24 cellular contexts compared by ENCODE assay signal in the genomic region with DNA sequence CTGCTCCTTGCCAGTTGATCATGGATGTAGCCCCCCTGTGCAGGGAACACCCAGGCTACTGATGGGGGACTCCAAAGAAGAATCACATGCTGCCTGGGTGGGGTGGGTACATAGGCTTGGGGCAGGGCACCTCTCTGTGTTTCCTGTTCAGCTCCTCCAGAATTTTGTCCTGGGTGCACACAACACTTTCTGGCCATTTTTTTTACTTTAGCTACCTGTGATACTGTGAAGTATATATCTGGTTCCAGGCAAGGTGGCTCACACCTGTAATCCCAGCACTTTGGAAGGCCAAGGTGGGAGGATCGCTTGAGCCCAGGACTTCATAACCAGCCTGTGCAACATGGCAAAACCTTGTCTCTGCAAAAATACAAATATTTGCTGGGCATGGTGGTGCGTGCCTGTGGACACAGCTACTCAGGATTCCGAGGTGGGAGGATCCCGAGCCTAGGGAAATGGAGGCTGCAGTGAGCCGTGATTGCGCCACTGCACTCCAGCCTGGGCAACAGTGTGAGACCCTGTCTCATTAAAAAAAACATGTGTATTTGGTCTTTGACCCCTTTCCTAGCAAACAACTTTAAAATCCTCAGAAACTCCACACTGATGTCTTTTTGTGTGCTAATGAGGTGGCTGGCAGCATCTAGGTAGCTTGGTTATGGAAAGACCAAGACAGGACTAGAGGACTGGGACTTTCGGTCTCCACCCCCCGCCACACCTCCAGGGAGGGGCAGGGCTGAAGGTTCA. TPM values are rescaled to one million over a fixed set of nuclear protein-coding genes. Genes with fewer than 3 reads are reported as not detected.
DNase-seq lines count a peak whose midpoint lies in the region; ATAC-seq and TF ChIP-seq lines count a peak whose summit lies in the region.
"Had no signal": no experiment of that assay in that cellular context is flagged by ENCODE, and none has a peak within 500 bp of the region (broad histone marks: within the 10 kb centered on the region; RNA-seq: fewer than 3 reads in every experiment).

No MANE protein-coding gene starts in this region.

- H2AFZ ChIP-seq in PC-3 (ENCODE audit: low read length) (0 out of 2 replicates have a peak overlapping the region, but pooled peaks have one; percentile 60), neuronal stem cell (ENCODE audit: low read length) (no peak overlapping the region)

- H3K27ac ChIP-seq in CD8-positive, alpha-beta T cell (ENCODE audit: low read depth, low read length) = no peak overlapping the region
- H3K27ac ChIP-seq in PC-3 (ENCODE audit: low read length) = peak overlapping the region; percentile 83
- H3K27ac ChIP-seq in endodermal cell (ENCODE audit: low read depth, low read length) = no peak overlapping the region
- no peak overlapping the region for H3K27ac ChIP-seq in neuronal stem cell (replicated peaks; ENCODE audit: low read length)
- H3K27ac ChIP-seq: SK-N-MC, suprapubic skin had no signal

- peaks cover 4% of the 10 kb centered on the region for H3K79me1 ChIP-seq in neuronal stem cell (ENCODE audit: low read depth, low read length)

- H3K36me3 Mint-ChIP-seq in CD8-positive, alpha-beta T cell = peaks cover 25% of the 10 kb centered on the region
- peaks cover 30% of the 10 kb centered on the region for H3K36me3 Mint-ChIP-seq in endodermal cell (ENCODE audit: low read depth)
- peaks cover 8% of the 10 kb centered on the region for H3K36me3 Mint-ChIP-seq in mesothelial cell of epicardium
- H3K36me3 Mint-ChIP-seq: IgD-negative memory B cell had no signal

- 94 to 95% methylated on average over 6 to 8 of the region's 8 CpGs for WGBS in endodermal cell (ENCODE audit: insufficient coverage in 1 of 2, insufficient read length in 1 of 2), 2 experiments
- WGBS in neuronal stem cell (ENCODE audit: extremely low coverage in 2 of 2, insufficient read length in 2 of 2, insufficient replicate concordance in 1 of 2), 2 donors = no CpG with 5 or more reads among the region's 8 CpGs

- H3K27me3 ChIP-seq in CD8-positive, alpha-beta T cell (ENCODE audit: insufficient read depth, low read length) = no peaks in the 10 kb centered on the region
- H3K27me3 ChIP-seq in PC-3 (ENCODE audit: low read length) (no peaks in the 10 kb centered on the region), endodermal cell (ENCODE audit: control insufficient read depth, insufficient read depth, low read length, poor library complexity, severe bottlenecking) (no peaks in the 10 kb centered on the region), neuronal stem cell (ENCODE audit: control insufficient read depth in 3 of 3, insufficient read depth in 3 of 3, low read depth in 1 of 3, low read length in 3 of 3) (no peaks in the 10 kb centered on the region)
- H3K27me3 ChIP-seq: suprapubic skin had no signal

- H3K9me3 Mint-ChIP-seq in CD8-positive, alpha-beta T cell = no peaks in the 10 kb centered on the region
- H3K9me3 Mint-ChIP-seq in endodermal cell (no peaks in the 10 kb centered on the region), mesothelial cell of epicardium (no peaks in the 10 kb centered on the region)
- H3K9me3 Mint-ChIP-seq: activated T-cell treated with anti-CD3 and anti-CD28 coated beads, Interleukin-2, amount 50 U/mL, for 24 hours; CD4-positive, alpha-beta memory T cell; IgD-negative memory B cell; neural crest cell; stimulated activated naive B cell treated with anti-CD40 and anti-IgM and Interleukin-4, amounts not matched to agents 10 μg/mL and 1 μg/mL and 100 μg/mL, for 72 hours; T-helper 1 cell treated with Interleukin-12 subunit alpha and Interleukin-12 subunit beta and Interleukin-4 antibody, amounts not matched to agents 30 μg/mL and 1 μg/mL, for 36 hours had no signal

- H3K4me1 ChIP-seq in CD8-positive, alpha-beta T cell (ENCODE audit: insufficient read depth, low read length) = peaks cover 19% of the 10 kb centered on the region
- H3K4me1 ChIP-seq in PC-3 (ENCODE audit: insufficient read depth, low read length) (peaks cover 51% of the 10 kb centered on the region), endodermal cell (ENCODE audit: control insufficient read depth, insufficient read depth, low read length) (peaks cover 10% of the 10 kb centered on the region), neuronal stem cell (ENCODE audit: control insufficient read depth in 2 of 2, insufficient read depth in 1 of 2, low read depth in 1 of 2, low read length in 2 of 2) (peaks cover 0 to 3% of the 10 kb centered on the region in 2 donors)

- ATAC-seq in CD8-positive, alpha-beta T cell = no peak
- ATAC-seq in PC-3 = peak; percentile 40
- no peak for ATAC-seq in HG03159 (IDR thresholded peaks at IDR 0.05; ENCODE audit: unreplicated experiment)
- ATAC-seq in HG02759 (IDR thresholded peaks at IDR 0.05; ENCODE audit: unreplicated experiment) = no peak
- ATAC-seq: sciatic nerve; stimulated activated naive B cell treated with anti-CD40 and anti-IgM and Interleukin-4, amounts not matched to agents 10 μg/mL and 1 μg/mL and 100 μg/mL, for 72 hours had no signal

- no peaks in the 10 kb centered on the region for H3K9me3 ChIP-seq in CD8-positive, alpha-beta T cell (ENCODE audit: low read length)
- H3K9me3 ChIP-seq in PC-3 (ENCODE audit: low read length) (no peaks in the 10 kb centered on the region), endodermal cell (ENCODE audit: control insufficient read depth, low read length) (no peaks in the 10 kb centered on the region), neuronal stem cell (replicated peaks in 1 of 2; ENCODE audit: control insufficient read depth in 2 of 2, insufficient read depth in 1 of 2, low read depth in 1 of 2, low read length in 2 of 2) (no peaks in the 10 kb centered on the region)
- H3K9me3 ChIP-seq: suprapubic skin had no signal

- H3K18ac ChIP-seq in neuronal stem cell (ENCODE audit: low read length) = no peak overlapping the region

- H3K27ac Mint-ChIP-seq in CD8-positive, alpha-beta T cell = peak overlapping the region; percentile 71
- peak overlapping the region; percentile 75 for H3K27ac Mint-ChIP-seq in endodermal cell
- no peak overlapping the region for H3K27ac Mint-ChIP-seq in mesothelial cell of epicardium
- H3K27ac Mint-ChIP-seq: stimulated activated naive B cell treated with anti-CD40 and anti-IgM and Interleukin-4, amounts not matched to agents 10 μg/mL and 1 μg/mL and 100 μg/mL, for 72 hours; T-helper 1 cell treated with Interleukin-12 subunit alpha and Interleukin-12 subunit beta and Interleukin-4 antibody, amounts not matched to agents 30 μg/mL and 1 μg/mL, for 36 hours had no signal

- POLR2A ChIA-PET in CD8-positive, alpha-beta T cell (lab: Charles Lee) = interaction anchor here (0.6 to 1.5 kb wide), 3 partner anchors 16 to 72 kb away, joined by 3 to 4 read pairs (median 3); a partner anchor contains a TSS
- POLR2A ChIA-PET in PC-3 (lab: Charles Lee; ENCODE audit: unreplicated experiment) = interaction anchor here (1.0 kb wide), 1 partner anchor 15 kb away, joined by 4 read pairs; a partner anchor contains a TSS

- no peak overlapping the region for H2BK120ac ChIP-seq in neuronal stem cell (ENCODE audit: low read depth, low read length)

- no peak overlapping the region for H3K4ac ChIP-seq in neuronal stem cell (ENCODE audit: low read length)

- H3K23ac ChIP-seq in neuronal stem cell (ENCODE audit: low read depth, low read length, poor library complexity) = no peak overlapping the region

- no peak overlapping the region for H4K8ac ChIP-seq in neuronal stem cell (ENCODE audit: low read depth, low read length)

- no peak overlapping the region for H2AK5ac ChIP-seq in neuronal stem cell (ENCODE audit: low read depth, low read length)

- H3K4me2 ChIP-seq in PC-3 (ENCODE audit: low read length) (peak overlapping the region; percentile 75), neuronal stem cell (ENCODE audit: insufficient read depth, low read length, poor library complexity, severe bottlenecking) (peak overlapping the region; percentile 18)

- no peak overlapping the region for H3K4me3 Mint-ChIP-seq in CD8-positive, alpha-beta T cell
- H3K4me3 Mint-ChIP-seq in endodermal cell = no peak overlapping the region
- H3K4me3 Mint-ChIP-seq in mesothelial cell of epicardium = no peak overlapping the region
- H3K4me3 Mint-ChIP-seq: activated T-cell treated with anti-CD3 and anti-CD28 coated beads, Interleukin-2, amount 50 U/mL, for 24 hours; CD4-positive, alpha-beta memory T cell; neural crest cell; stimulated activated naive B cell treated with anti-CD40 and anti-IgM and Interleukin-4, amounts not matched to agents 10 μg/mL and 1 μg/mL and 100 μg/mL, for 72 hours; T-helper 1 cell treated with Interleukin-12 subunit alpha and Interleukin-12 subunit beta and Interleukin-4 antibody, amounts not matched to agents 30 μg/mL and 1 μg/mL, for 36 hours had no signal

- H4K20me1 ChIP-seq in PC-3 (ENCODE audit: low read length) = no peaks in the 10 kb centered on the region

- BruUV-seq in PC-3 (replicated peaks; lab: Mats Ljungman, UMichigan) = TSS peak; percentile 5

- TF ChIP-seq CTCF in CD8-positive, alpha-beta T cell (IDR thresholded peaks at IDR 0.05) = no peak
- TF ChIP-seq CTCF in PC-3 (conservative IDR thresholded peaks at IDR 0.05; ENCODE audit: low read depth, low read length) (no peak), endodermal cell (conservative IDR thresholded peaks at IDR 0.05) (no peak), mesothelial cell of epicardium (IDR thresholded peaks at IDR 0.05; ENCODE audit: unreplicated experiment) (no peak)

- CTCF ChIA-PET in CD8-positive, alpha-beta T cell (lab: Charles Lee) = interaction anchor here (0.9 kb wide), 1 partner anchor 15 kb away, joined by 3 read pairs; no protein-coding TSS in a partner anchor
- CTCF ChIA-PET in PC-3 (lab: Charles Lee) = interaction anchor here (0.6 kb wide), 1 partner anchor 52 kb away, joined by 4 read pairs; no protein-coding TSS in a partner anchor

- no peaks in the 10 kb centered on the region for H3K9me2 ChIP-seq in PC-3 (replicated peaks; ENCODE audit: low read length)

- no peak overlapping the region for H4K91ac ChIP-seq in neuronal stem cell (ENCODE audit: low read depth, low read length, poor library complexity)

- no peak for DNase-seq in CD8-positive, alpha-beta T cell
- DNase-seq in PC-3 (peak; percentile 72), endodermal cell (no peak), neuronal stem cell (ENCODE audit: low spot score) (no peak), mesothelial cell of epicardium (ENCODE audit: low spot score in 2 of 2, unreplicated experiment in 2 of 2) (no peak)
- DNase-seq: activated gamma-delta T cell treated with Interleukin-2 at 50 U/mL for 16 hours; activated T-cell treated with anti-CD3 and anti-CD28 coated beads, Interleukin-2, amount 50 U/mL, for 24 hours; CD4-positive, alpha-beta memory T cell; DMS 273 treated with DMSO at 0.1 percent for 48 hours; head of caudate nucleus; NCI-H1092 treated with DMSO at 0.1 percent for 48 hours; NCI-H2029 treated with DMSO at 0.1 percent for 48 hours; RPMI8226; stimulated activated CD4-positive, alpha-beta T cell treated with anti-CD3 and anti-CD28 coated beads, Interleukin-4, amount 100 ng/mL, for 4 hours; stimulated activated naive B cell treated with anti-CD40 and anti-IgM and Interleukin-4, amounts not matched to agents 10 μg/mL and 1 μg/mL and 100 μg/mL, for 72 hours had no signal

- no peaks in the 10 kb centered on the region for H3K27me3 Mint-ChIP-seq in CD8-positive, alpha-beta T cell (ENCODE audit: low read depth)
- H3K27me3 Mint-ChIP-seq in endodermal cell (ENCODE audit: insufficient read depth) (no peaks in the 10 kb centered on the region), mesothelial cell of epicardium (ENCODE audit: low read depth) (no peaks in the 10 kb centered on the region)
- H3K27me3 Mint-ChIP-seq: activated T-cell treated with anti-CD3 and anti-CD28 coated beads, Interleukin-2, amount 50 U/mL, for 24 hours; CD4-positive, alpha-beta memory T cell; IgD-negative memory B cell; stimulated activated naive B cell treated with anti-CD40 and anti-IgM and Interleukin-4, amounts not matched to agents 10 μg/mL and 1 μg/mL and 100 μg/mL, for 72 hours had no signal

- peaks cover 21% of the 10 kb centered on the region for H3K4me1 Mint-ChIP-seq in CD8-positive, alpha-beta T cell (ENCODE audit: low read depth)
- H3K4me1 Mint-ChIP-seq in endodermal cell = peaks cover 23% of the 10 kb centered on the region
- peaks cover 8% of the 10 kb centered on the region for H3K4me1 Mint-ChIP-seq in mesothelial cell of epicardium
- H3K4me1 Mint-ChIP-seq: neural crest cell had no signal

- peak overlapping the region; percentile 39 for H2BK5ac ChIP-seq in neuronal stem cell (ENCODE audit: low read length)

- H3F3A ChIP-seq in PC-3 (ENCODE audit: low read length, unreplicated experiment) = peaks cover 5% of the 10 kb centered on the region

- no peak overlapping the region for H3K4me3 ChIP-seq in CD8-positive, alpha-beta T cell (ENCODE audit: low read depth, low read length)
- H3K4me3 ChIP-seq in PC-3 (ENCODE audit: low read length) = peak overlapping the region; percentile 38
- H3K4me3 ChIP-seq in endodermal cell (ENCODE audit: low read length) = no peak overlapping the region
- H3K4me3 ChIP-seq in neuronal stem cell (ENCODE audit: low read length in 2 of 2) = no peak overlapping the region
- H3K4me3 ChIP-seq: lung, SK-N-MC, suprapubic skin had no signal

- peak overlapping the region; percentile 8 for H3K14ac ChIP-seq in neuronal stem cell (ENCODE audit: low read length)

- intact Hi-C loops in CD8-positive, alpha-beta T cell (cut with DNase I, micrococcal nuclease) = loop anchor here in 1 of 2 experiments (5.0 kb wide), 1 partner anchor 103 kb away; no protein-coding TSS in a partner anchor
- intact Hi-C loops in PC-3 (cut with micrococcal nuclease) = loop anchor here (1.0 kb wide), 1 partner anchor 11 kb away; no protein-coding TSS in a partner anchor

- H3K79me2 ChIP-seq in PC-3 (ENCODE audit: low read length) = no peaks in the 10 kb centered on the region

- no peak overlapping the region for H2BK15ac ChIP-seq in neuronal stem cell (ENCODE audit: low read length)

- H3K36me3 ChIP-seq in CD8-positive, alpha-beta T cell (ENCODE audit: insufficient read depth, low read length) = peaks cover 7% of the 10 kb centered on the region
- H3K36me3 ChIP-seq in PC-3 (ENCODE audit: low read depth, low read length) (peaks cover 15% of the 10 kb centered on the region; the same call in 1 of the 2 replicates), endodermal cell (ENCODE audit: control insufficient read depth, insufficient read depth, low read length) (peaks cover 43% of the 10 kb centered on the region), neuronal stem cell (replicated peaks in 1 of 2; ENCODE audit: control insufficient read depth in 2 of 2, insufficient read depth in 2 of 2, low read length in 2 of 2) (peaks cover 14 to 46% of the 10 kb centered on the region in 2 donors)

- H2BK12ac ChIP-seq in neuronal stem cell (ENCODE audit: low read length) = no peak overlapping the region

- H3K9ac ChIP-seq in PC-3 (ENCODE audit: low read length) = peak overlapping the region; percentile 13; the same call in 1 of the 2 replicates
- no peak overlapping the region for H3K9ac ChIP-seq in endodermal cell (ENCODE audit: extremely low read depth, low read length, poor library complexity, severe bottlenecking)
- H3K9ac ChIP-seq in neuronal stem cell (ENCODE audit: low read depth, low read length, poor library complexity) = no peak overlapping the region

RNA-seq across cellular contexts. Expression of a gene that starts 14.1 kb away (rescaled TPM):
- under 1 TPM; 0.65 to 0.78 TPM for total RNA-seq in CD8-positive, alpha-beta T cell
- total RNA-seq in PC-3 (2014; rRNA removed) (23.7 and 26.8 TPM in 2 replicates), endodermal cell (10 to 100 TPM in 1 of 2 donors, 1 to 10 TPM in 1; 3.8 to 12.4 TPM), mesothelial cell of epicardium (1.0 to 2.5 TPM (median 1.9 TPM) in 3 replicates)
- polyA plus RNA-seq in endodermal cell (2013, experiment 1 of 2) = 2.7 TPM
- polyA plus RNA-seq in endodermal cell (2013, experiment 2 of 2) = 2.3 TPM
- 4.0 TPM for polyA plus RNA-seq in neuronal stem cell (2013, experiment 1 of 2)
- polyA plus RNA-seq in neuronal stem cell (2013, experiment 2 of 2) = 3.9 TPM
- polyA plus RNA-seq: IgD-negative memory B cell had no signal

RNA-seq across cellular contexts. Expression of a gene that starts 15.6 kb away (rescaled TPM):
- 10 to 100 TPM; 19.4 to 21.3 TPM for total RNA-seq in CD8-positive, alpha-beta T cell
- total RNA-seq in PC-3 (2014; rRNA removed) (117 and 121 TPM in 2 replicates), endodermal cell (10 to 100 TPM; 50.8 to 53.6 TPM), mesothelial cell of epicardium (54.7 to 59.3 TPM (median 57.6 TPM) in 3 replicates)
- 47.9 TPM for polyA plus RNA-seq in endodermal cell (2013, experiment 1 of 2)
- 37.1 TPM for polyA plus RNA-seq in endodermal cell (2013, experiment 2 of 2)
- 31.8 TPM for polyA plus RNA-seq in neuronal stem cell (2013, experiment 1 of 2)
- 32.2 TPM for polyA plus RNA-seq in neuronal stem cell (2013, experiment 2 of 2)

RNA-seq across cellular contexts. Expression of a gene that starts 20.4 kb away (rescaled TPM):
- total RNA-seq in CD8-positive, alpha-beta T cell = 10 to 100 TPM; 40.6 to 43.5 TPM
- 97.7 and 122 TPM in 2 replicates for total RNA-seq in PC-3 (2014; rRNA removed)
- total RNA-seq in endodermal cell = 10 to 100 TPM; 55.0 to 59.3 TPM
- polyA plus RNA-seq in endodermal cell (2013, experiment 1 of 2) = 45.8 TPM
- 38.0 TPM for polyA plus RNA-seq in endodermal cell (2013, experiment 2 of 2)
- polyA plus RNA-seq in neuronal stem cell (2013, experiment 1 of 2) = 29.3 TPM
- 30.0 TPM for polyA plus RNA-seq in neuronal stem cell (2013, experiment 2 of 2)
- 62.7 to 63.0 TPM (median 63.0 TPM) in 3 replicates for total RNA-seq in mesothelial cell of epicardium

RNA-seq across cellular contexts. Expression of a gene that starts 51.5 kb away (rescaled TPM):
- 10 to 100 TPM; 37.4 to 41.9 TPM for total RNA-seq in CD8-positive, alpha-beta T cell
- total RNA-seq in PC-3 (2014; rRNA removed) (6.4 and 8.9 TPM in 2 replicates), endodermal cell (10 to 100 TPM; 26.8 to 27.7 TPM), mesothelial cell of epicardium (14.1 to 15.1 TPM (median 14.2 TPM) in 3 replicates)
- polyA plus RNA-seq in endodermal cell (2013, experiment 1 of 2) = 8.8 TPM
- 7.5 TPM for polyA plus RNA-seq in endodermal cell (2013, experiment 2 of 2)
- 8.4 TPM for polyA plus RNA-seq in neuronal stem cell (2013, experiment 1 of 2)
- 8.7 TPM for polyA plus RNA-seq in neuronal stem cell (2013, experiment 2 of 2)
